25 cellular contexts compared by ENCODE assay signal in the genomic region with DNA sequence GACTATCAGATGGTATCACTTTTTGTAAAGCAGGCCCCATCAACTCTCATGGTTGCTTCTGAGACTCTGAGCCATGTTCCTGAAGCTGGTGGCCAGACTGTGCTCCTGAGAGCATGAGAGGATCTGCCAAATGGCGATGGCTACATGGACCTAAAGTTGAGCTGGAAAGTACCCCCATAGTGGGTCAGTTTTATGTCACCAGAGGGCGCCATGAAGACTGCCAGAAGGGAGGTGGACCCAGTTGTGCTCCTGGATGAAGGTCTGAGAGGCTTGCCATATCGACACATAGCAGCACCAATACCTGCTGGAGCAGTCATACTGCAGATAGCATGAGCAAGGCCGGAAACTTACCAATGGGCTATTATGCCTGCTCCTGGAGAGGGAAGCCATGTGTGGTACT.
"Had no signal": no experiment of that assay in that cellular context is flagged by ENCODE, and none has a peak within 500 bp of the region (broad histone marks: within the 10 kb centered on the region; RNA-seq: fewer than 3 reads in every experiment).

No MANE protein-coding gene starts in this region.

- ATAC-seq: activated CD8-positive, alpha-beta memory T cell treated with anti-CD3 and anti-CD28 coated beads, Interleukin-2, amount 10 ng/mL, durations not matched to agents 7 days and 5 days; activated CD8-positive, alpha-beta T cell treated with anti-CD3 and anti-CD28 coated beads for 36 hours; activated naive CD4-positive, alpha-beta T cell treated with anti-CD3 and anti-CD28 coated beads, Interleukin-2, amount 50 U/mL, for 72 hours; activated T-helper 17 cell treated with anti-CD3 and anti-CD28 coated beads, Interleukin-2, amount 50 U/mL, for 72 hours; esophagus mucosa; gastrocnemius medialis; left ventricle myocardium superior; natural killer cell treated with Interleukin-12 subunit alpha and Interleukin-12 subunit beta and Interleukin-15 and Interleukin-18, amount 100 ng/mL, for 72 hours had no signal

- DNase-seq: activated CD4-positive, alpha-beta T cell treated with anti-CD3 and anti-CD28 coated beads, Interleukin-2, amount 10 ng/mL, durations not matched to agents 7 days and 5 days; activated CD8-positive, alpha-beta memory T cell treated with anti-CD3 and anti-CD28 coated beads, Interleukin-2, amount 10 ng/mL, durations not matched to agents 7 days and 5 days; activated CD8-positive, alpha-beta T cell treated with anti-CD3 and anti-CD28 coated beads for 36 hours; aorta; caudate nucleus; effector CD4-positive, alpha-beta T cell; gastrocnemius medialis; hippocampal formation; left ventricle myocardium superior; mammary epithelial cell; ovary; spleen; stimulated activated CD4-positive, alpha-beta T cell treated with anti-CD3 and anti-CD28 coated beads, Interleukin-4, amount 100 ng/mL, for 1 hour; stimulated activated naive CD4-positive, alpha-beta T cell; testis; trophoblast cell; uterus had no signal

- H3K27me3 Mint-ChIP-seq: activated CD4-positive, alpha-beta T cell treated with anti-CD3 and anti-CD28 coated beads, Interleukin-2, amount 10 ng/mL, durations not matched to agents 7 days and 5 days; activated CD8-positive, alpha-beta memory T cell treated with anti-CD3 and anti-CD28 coated beads, Interleukin-2, amount 10 ng/mL, durations not matched to agents 7 days and 5 days; activated CD8-positive, alpha-beta T cell treated with anti-CD3 and anti-CD28 coated beads for 36 hours; activated T-helper 17 cell treated with anti-CD3 and anti-CD28 coated beads, Interleukin-2, amount 50 U/mL, for 72 hours; brain; dendritic cell treated with granulocyte-macrophage colony-stimulating factor and Interleukin-4, amounts not matched to agents 40 ng/mL and 50 ng/mL, for 4 days; natural killer cell treated with Interleukin-12 subunit alpha and Interleukin-12 subunit beta and Interleukin-15 and Interleukin-18, amount 100 ng/mL, for 72 hours had no signal

- H3K4me3 ChIP-seq: gastrocnemius medialis, ovary, prostate gland, spleen, testis, uterus had no signal

- H3K36me3 Mint-ChIP-seq: activated CD8-positive, alpha-beta memory T cell treated with anti-CD3 and anti-CD28 coated beads, Interleukin-2, amount 10 ng/mL, durations not matched to agents 7 days and 5 days; activated naive CD4-positive, alpha-beta T cell treated with anti-CD3 and anti-CD28 coated beads, Interleukin-2, amount 50 U/mL, for 72 hours; brain; natural killer cell treated with Interleukin-12 subunit alpha and Interleukin-12 subunit beta and Interleukin-15 and Interleukin-18, amount 100 ng/mL, for 72 hours had no signal

- H3K4me1 ChIP-seq: gastrocnemius medialis, prostate gland, spleen, testis, uterus had no signal

- H3K9me3 Mint-ChIP-seq: activated CD8-positive, alpha-beta T cell treated with anti-CD3 and anti-CD28 coated beads for 36 hours; activated T-helper 17 cell treated with anti-CD3 and anti-CD28 coated beads, Interleukin-2, amount 50 U/mL, for 72 hours; natural killer cell treated with Interleukin-12 subunit alpha and Interleukin-12 subunit beta and Interleukin-15 and Interleukin-18, amount 100 ng/mL, for 72 hours had no signal

- H3K27ac ChIP-seq: gastrocnemius medialis, neutrophil, ovary, prostate gland, spleen, testis, uterus had no signal

- H3K4me3 Mint-ChIP-seq: activated CD4-positive, alpha-beta T cell treated with anti-CD3 and anti-CD28 coated beads, Interleukin-2, amount 10 ng/mL, durations not matched to agents 7 days and 5 days; activated CD8-positive, alpha-beta memory T cell treated with anti-CD3 and anti-CD28 coated beads, Interleukin-2, amount 10 ng/mL, durations not matched to agents 7 days and 5 days; activated CD8-positive, alpha-beta T cell treated with anti-CD3 and anti-CD28 coated beads for 36 hours; activated T-helper 17 cell treated with anti-CD3 and anti-CD28 coated beads, Interleukin-2, amount 50 U/mL, for 72 hours; brain; dendritic cell treated with granulocyte-macrophage colony-stimulating factor and Interleukin-4, amounts not matched to agents 40 ng/mL and 50 ng/mL, for 4 days; natural killer cell treated with Interleukin-12 subunit alpha and Interleukin-12 subunit beta and Interleukin-15 and Interleukin-18, amount 100 ng/mL, for 72 hours had no signal

- H3K27me3 ChIP-seq: gastrocnemius medialis, neutrophil, ovary, spleen, testis, uterus had no signal

- H3K4me1 Mint-ChIP-seq: activated CD4-positive, alpha-beta T cell treated with anti-CD3 and anti-CD28 coated beads, Interleukin-2, amount 10 ng/mL, durations not matched to agents 7 days and 5 days; activated CD8-positive, alpha-beta memory T cell treated with anti-CD3 and anti-CD28 coated beads, Interleukin-2, amount 10 ng/mL, durations not matched to agents 7 days and 5 days; activated T-helper 17 cell treated with anti-CD3 and anti-CD28 coated beads, Interleukin-2, amount 50 U/mL, for 72 hours; brain had no signal

- H3K36me3 ChIP-seq: gastrocnemius medialis, neutrophil, ovary, prostate gland, spleen, uterus had no signal

- H3K27ac Mint-ChIP-seq: activated CD4-positive, alpha-beta T cell treated with anti-CD3 and anti-CD28 coated beads, Interleukin-2, amount 10 ng/mL, durations not matched to agents 7 days and 5 days; activated CD8-positive, alpha-beta memory T cell treated with anti-CD3 and anti-CD28 coated beads, Interleukin-2, amount 10 ng/mL, durations not matched to agents 7 days and 5 days; activated CD8-positive, alpha-beta T cell treated with anti-CD3 and anti-CD28 coated beads for 36 hours; activated naive CD4-positive, alpha-beta T cell treated with anti-CD3 and anti-CD28 coated beads, Interleukin-2, amount 50 U/mL, for 72 hours; activated T-helper 17 cell treated with anti-CD3 and anti-CD28 coated beads, Interleukin-2, amount 50 U/mL, for 72 hours; brain; dendritic cell treated with granulocyte-macrophage colony-stimulating factor and Interleukin-4, amounts not matched to agents 40 ng/mL and 50 ng/mL, for 4 days; natural killer cell treated with Interleukin-12 subunit alpha and Interleukin-12 subunit beta and Interleukin-15 and Interleukin-18, amount 100 ng/mL, for 72 hours had no signal

- H3K9me3 ChIP-seq: gastrocnemius medialis, neutrophil, ovary, prostate gland, testis, uterus had no signal
